15 cellular contexts compared by ENCODE assay signal in the genomic region with DNA sequence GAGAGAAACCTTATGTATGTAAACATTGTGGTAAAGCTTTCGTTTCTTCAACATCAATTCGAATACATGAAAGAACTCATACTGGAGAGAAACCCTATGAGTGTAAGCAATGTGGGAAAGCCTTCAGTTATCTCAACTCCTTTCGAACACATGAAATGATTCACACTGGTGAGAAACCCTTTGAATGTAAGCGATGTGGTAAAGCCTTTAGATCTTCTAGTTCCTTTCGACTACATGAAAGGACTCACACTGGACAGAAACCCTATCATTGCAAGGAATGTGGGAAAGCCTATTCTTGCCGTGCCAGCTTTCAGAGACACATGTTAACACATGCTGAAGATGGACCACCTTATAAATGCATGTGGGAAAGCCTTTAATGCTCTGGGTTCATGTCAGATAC.
"Had no signal": no experiment of that assay in that cellular context is flagged by ENCODE, and none has a peak within 500 bp of the region (broad histone marks: within the 10 kb centered on the region; RNA-seq: fewer than 3 reads in every experiment).

No MANE protein-coding gene starts in this region.

- H3K4me1 Mint-ChIP-seq: nephron, WTC11 had no signal

- H3K27me3 ChIP-seq: testis had no signal

- H3K27ac ChIP-seq: lower lobe of right lung, prostate gland, testis had no signal

- H3K4me3 Mint-ChIP-seq: activated CD8-positive, alpha-beta T cell treated with anti-CD3 and anti-CD28 coated beads, Interleukin-2, amount 10 ng/mL, durations not matched to agents 7 days and 5 days; activated naive CD4-positive, alpha-beta T cell treated with anti-CD3 and anti-CD28 coated beads for 36 hours; immature natural killer cell; nephron; WTC11 had no signal

- ATAC-seq: activated CD8-positive, alpha-beta T cell treated with anti-CD3 and anti-CD28 coated beads, Interleukin-2, amount 10 ng/mL, durations not matched to agents 7 days and 5 days; lower lobe of right lung; stimulated activated naive CD8-positive, alpha-beta T cell treated with anti-CD3 and anti-CD28 coated beads, Interleukin-15, Interleukin-2, amounts not matched to agents 100 U/mL and 50 U/mL, for 24 hours; WTC11 had no signal

- H3K4me1 ChIP-seq: lower lobe of right lung, prostate gland, testis had no signal

- DNase-seq: activated CD4-positive, alpha-beta T cell treated with anti-CD3 and anti-CD28 coated beads for 48 hours; activated CD8-positive, alpha-beta T cell treated with anti-CD3 and anti-CD28 coated beads, Interleukin-2, amount 10 ng/mL, durations not matched to agents 7 days and 5 days; activated naive CD4-positive, alpha-beta T cell treated with anti-CD3 and anti-CD28 coated beads for 36 hours; caudate nucleus; cortex of kidney; effector memory CD4-positive, alpha-beta T cell; hypothalamus; immature natural killer cell; lower lobe of right lung; stimulated activated CD4-positive, alpha-beta T cell treated with anti-CD3 and anti-CD28 coated beads, Interleukin-2, amount 100 ng/mL, for 48 hours; stimulated activated naive CD8-positive, alpha-beta T cell treated with anti-CD3 and anti-CD28 coated beads, Interleukin-15, Interleukin-2, amounts not matched to agents 100 U/mL and 50 U/mL, for 24 hours; testis had no signal

- H3K9me3 ChIP-seq: prostate gland, testis had no signal

- H3K4me3 ChIP-seq: lower lobe of right lung, prostate gland, testis had no signal

- H3K27ac Mint-ChIP-seq: activated CD8-positive, alpha-beta T cell treated with anti-CD3 and anti-CD28 coated beads, Interleukin-2, amount 10 ng/mL, durations not matched to agents 7 days and 5 days; activated naive CD4-positive, alpha-beta T cell treated with anti-CD3 and anti-CD28 coated beads for 36 hours; immature natural killer cell; nephron; WTC11 had no signal
